In the genomic region with DNA sequence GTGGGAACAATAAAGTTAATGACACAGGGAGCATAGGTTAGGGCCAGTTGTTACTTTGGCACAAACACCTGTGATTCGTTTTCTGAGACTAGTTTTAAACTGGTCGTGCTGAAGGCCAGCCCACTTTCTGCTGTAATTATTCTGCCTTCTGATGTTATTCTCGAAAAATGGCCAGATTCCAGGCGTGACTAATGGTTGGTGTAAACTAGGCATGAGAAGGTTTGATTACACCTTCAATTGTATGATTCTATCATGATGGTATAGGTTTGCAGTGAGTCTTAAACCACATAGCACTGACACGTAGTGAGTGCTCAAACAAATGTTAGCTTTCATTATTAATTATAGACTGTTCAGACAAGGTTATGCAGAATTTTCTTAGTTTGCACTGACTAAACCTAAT, we compare ENCODE assay signal across 1 cellular context.
A peak's percentile ranks its signal among the peaks of the same experiment; 100 is the strongest.
TF ChIP-seq lines count a peak whose summit lies in the region.

No MANE protein-coding gene starts in this region.

TF ChIP-seq in HEK293, 187 proteins besides CTCF, POLR2A, EP300 and RAD21 (continued from another document):
- TF ChIP-seq, protein P1, sequence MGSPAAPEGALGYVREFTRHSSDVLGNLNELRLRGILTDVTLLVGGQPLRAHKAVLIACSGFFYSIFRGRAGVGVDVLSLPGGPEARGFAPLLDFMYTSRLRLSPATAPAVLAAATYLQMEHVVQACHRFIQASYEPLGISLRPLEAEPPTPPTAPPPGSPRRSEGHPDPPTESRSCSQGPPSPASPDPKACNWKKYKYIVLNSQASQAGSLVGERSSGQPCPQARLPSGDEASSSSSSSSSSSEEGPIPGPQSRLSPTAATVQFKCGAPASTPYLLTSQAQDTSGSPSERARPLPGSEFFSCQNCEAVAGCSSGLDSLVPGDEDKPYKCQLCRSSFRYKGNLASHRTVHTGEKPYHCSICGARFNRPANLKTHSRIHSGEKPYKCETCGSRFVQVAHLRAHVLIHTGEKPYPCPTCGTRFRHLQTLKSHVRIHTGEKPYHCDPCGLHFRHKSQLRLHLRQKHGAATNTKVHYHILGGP (tag by site-specific recombination; IDR thresholded peaks at IDR 0.05): no peak
- TF ChIP-seq ZNF302 (tag by site-specific recombination; IDR thresholded peaks at IDR 0.05; ENCODE audit: low read depth) (no peak), ZNF157 (tag by site-specific recombination; IDR thresholded peaks at IDR 0.05) (no peak), ZNF354C (tag by site-specific recombination; IDR thresholded peaks at IDR 0.05; ENCODE audit: borderline replicate concordance, low read depth) (no peak), ZNF202 (tag by site-specific recombination; IDR thresholded peaks at IDR 0.05; ENCODE audit: borderline replicate concordance) (no peak), ZBTB7A (tag by site-specific recombination; IDR thresholded peaks at IDR 0.05; ENCODE audit: low read depth) (no peak), MEIS1 (CRISPR knock-in tag; IDR thresholded peaks at IDR 0.05; ENCODE audit: borderline replicate concordance) (no peak), ZNF792 (tag by site-specific recombination; IDR thresholded peaks at IDR 0.05) (no peak), ZNF701 (tag by site-specific recombination; IDR thresholded peaks at IDR 0.05) (no peak), ZNF664 (tag by site-specific recombination; IDR thresholded peaks at IDR 0.05) (no peak), ZNF433 (tag by site-specific recombination; IDR thresholded peaks at IDR 0.05; ENCODE audit: low read depth) (no peak), ZNF24 (tag by site-specific recombination; IDR thresholded peaks at IDR 0.05) (no peak)
- TF ChIP-seq, protein P2, sequence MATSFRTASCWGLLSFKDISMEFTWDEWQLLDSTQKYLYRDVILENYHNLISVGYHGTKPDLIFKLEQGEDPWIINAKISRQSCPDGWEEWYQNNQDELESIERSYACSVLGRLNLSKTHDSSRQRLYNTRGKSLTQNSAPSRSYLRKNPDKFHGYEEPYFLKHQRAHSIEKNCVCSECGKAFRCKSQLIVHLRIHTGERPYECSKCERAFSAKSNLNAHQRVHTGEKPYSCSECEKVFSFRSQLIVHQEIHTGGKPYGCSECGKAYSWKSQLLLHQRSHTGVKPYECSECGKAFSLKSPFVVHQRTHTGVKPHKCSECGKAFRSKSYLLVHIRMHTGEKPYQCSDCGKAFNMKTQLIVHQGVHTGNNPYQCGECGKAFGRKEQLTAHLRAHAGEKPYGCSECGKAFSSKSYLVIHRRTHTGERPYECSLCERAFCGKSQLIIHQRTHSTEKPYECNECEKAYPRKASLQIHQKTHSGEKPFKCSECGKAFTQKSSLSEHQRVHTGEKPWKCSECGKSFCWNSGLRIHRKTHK (tag by site-specific recombination; IDR thresholded peaks at IDR 0.05): no peak
- TF ChIP-seq, protein P3, sequence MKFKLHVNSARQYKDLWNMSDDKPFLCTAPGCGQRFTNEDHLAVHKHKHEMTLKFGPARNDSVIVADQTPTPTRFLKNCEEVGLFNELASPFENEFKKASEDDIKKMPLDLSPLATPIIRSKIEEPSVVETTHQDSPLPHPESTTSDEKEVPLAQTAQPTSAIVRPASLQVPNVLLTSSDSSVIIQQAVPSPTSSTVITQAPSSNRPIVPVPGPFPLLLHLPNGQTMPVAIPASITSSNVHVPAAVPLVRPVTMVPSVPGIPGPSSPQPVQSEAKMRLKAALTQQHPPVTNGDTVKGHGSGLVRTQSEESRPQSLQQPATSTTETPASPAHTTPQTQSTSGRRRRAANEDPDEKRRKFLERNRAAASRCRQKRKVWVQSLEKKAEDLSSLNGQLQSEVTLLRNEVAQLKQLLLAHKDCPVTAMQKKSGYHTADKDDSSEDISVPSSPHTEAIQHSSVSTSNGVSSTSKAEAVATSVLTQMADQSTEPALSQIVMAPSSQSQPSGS (tag by site-specific recombination; IDR thresholded peaks at IDR 0.05; ENCODE audit: low read depth): no peak
- TF ChIP-seq, protein P4, sequence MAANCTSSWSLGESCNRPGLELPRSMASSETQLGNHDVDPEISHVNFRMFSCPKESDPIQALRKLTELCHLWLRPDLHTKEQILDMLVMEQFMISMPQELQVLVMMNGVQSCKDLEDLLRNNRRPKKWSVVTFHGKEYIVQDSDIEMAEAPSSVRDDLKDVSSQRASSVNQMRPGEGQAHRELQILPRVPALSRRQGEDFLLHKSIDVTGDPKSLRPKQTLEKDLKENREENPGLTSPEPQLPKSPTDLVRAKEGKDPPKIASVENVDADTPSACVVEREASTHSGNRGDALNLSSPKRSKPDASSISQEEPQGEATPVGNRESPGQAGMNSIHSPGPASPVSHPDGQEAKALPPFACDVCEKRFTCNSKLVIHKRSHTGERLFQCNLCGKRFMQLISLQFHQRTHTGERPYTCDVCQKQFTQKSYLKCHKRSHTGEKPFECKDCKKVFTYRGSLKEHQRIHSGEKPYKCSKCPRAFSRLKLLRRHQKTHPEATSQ (tag by site-specific recombination; IDR thresholded peaks at IDR 0.05): no peak
- TF ChIP-seq, protein P5, sequence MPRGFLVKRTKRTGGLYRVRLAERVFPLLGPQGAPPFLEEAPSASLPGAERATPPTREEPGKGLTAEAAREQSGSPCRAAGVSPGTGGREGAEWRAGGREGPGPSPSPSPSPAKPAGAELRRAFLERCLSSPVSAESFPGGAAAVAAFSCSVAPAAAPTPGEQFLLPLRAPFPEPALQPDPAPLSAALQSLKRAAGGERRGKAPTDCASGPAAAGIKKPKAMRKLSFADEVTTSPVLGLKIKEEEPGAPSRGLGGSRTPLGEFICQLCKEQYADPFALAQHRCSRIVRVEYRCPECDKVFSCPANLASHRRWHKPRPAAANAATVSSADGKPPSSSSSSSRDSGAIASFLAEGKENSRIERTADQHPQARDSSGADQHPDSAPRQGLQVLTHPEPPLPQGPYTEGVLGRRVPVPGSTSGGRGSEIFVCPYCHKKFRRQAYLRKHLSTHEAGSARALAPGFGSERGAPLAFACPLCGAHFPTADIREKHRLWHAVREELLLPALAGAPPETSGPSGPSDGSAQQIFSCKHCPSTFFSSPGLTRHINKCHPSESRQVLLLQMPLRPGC (tag by site-specific recombination; IDR thresholded peaks at IDR 0.05): no peak
- TF ChIP-seq, protein P6, sequence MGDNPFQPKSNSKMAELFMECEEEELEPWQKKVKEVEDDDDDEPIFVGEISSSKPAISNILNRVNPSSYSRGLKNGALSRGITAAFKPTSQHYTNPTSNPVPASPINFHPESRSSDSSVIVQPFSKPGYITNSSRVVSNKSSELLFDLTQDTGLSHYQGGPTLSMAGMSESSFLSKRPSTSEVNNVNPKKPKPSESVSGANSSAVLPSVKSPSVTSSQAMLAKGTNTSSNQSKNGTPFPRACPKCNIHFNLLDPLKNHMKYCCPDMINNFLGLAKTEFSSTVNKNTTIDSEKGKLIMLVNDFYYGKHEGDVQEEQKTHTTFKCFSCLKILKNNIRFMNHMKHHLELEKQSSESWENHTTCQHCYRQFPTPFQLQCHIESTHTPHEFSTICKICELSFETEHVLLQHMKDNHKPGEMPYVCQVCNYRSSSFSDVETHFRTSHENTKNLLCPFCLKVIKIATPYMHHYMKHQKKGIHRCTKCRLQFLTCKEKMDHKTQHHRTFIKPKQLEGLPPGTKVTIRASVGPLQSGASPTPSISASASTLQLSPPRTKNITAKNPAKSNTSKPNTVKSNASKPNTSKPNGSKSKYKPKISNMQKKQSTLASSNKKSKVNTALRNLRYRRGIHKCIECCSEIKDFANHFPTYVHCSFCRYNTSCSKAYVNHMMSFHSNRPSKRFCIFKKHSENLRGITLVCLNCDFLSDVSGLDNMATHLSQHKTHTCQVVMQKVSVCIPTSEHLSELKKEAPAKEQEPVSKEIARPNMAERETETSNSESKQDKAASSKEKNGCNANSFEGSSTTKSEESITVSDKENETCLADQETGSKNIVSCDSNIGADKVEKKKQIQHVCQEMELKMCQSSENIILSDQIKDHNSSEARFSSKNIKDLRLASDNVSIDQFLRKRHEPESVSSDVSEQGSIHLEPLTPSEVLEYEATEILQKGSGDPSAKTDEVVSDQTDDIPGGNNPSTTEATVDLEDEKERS (tag by site-specific recombination; IDR thresholded peaks at IDR 0.05): no peak
- TF ChIP-seq, protein P7, sequence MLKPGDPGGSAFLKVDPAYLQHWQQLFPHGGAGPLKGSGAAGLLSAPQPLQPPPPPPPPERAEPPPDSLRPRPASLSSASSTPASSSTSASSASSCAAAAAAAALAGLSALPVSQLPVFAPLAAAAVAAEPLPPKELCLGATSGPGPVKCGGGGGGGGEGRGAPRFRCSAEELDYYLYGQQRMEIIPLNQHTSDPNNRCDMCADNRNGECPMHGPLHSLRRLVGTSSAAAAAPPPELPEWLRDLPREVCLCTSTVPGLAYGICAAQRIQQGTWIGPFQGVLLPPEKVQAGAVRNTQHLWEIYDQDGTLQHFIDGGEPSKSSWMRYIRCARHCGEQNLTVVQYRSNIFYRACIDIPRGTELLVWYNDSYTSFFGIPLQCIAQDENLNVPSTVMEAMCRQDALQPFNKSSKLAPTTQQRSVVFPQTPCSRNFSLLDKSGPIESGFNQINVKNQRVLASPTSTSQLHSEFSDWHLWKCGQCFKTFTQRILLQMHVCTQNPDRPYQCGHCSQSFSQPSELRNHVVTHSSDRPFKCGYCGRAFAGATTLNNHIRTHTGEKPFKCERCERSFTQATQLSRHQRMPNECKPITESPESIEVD (tag by site-specific recombination; IDR thresholded peaks at IDR 0.05): peak; percentile 53; the same call in 1 of the 2 replicates
